Comparison of ENCODE assay signal across 9 cellular contexts in the genomic region with DNA sequence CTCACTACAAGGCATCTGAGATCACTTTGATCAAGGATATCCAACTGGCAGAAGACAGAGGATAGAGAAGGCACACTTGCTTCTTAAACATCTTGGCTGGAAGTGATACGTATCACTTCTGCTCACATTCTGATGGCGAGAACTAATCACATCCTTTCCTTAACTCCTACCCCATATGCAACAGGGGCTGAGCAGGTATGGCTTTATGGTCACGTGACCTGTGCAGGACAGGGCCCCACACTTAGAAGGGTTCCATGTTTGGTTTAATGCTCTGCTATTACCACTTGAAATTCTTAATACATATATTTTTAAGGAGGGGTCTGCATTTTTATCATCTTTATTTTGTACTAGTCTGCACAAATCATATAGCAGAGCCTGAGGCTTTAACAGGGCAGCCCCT.
"Had no signal": no experiment of that assay in that cellular context is flagged by ENCODE, and none has a peak within 500 bp of the region (broad histone marks: within the 10 kb centered on the region; RNA-seq: fewer than 3 reads in every experiment).

No MANE protein-coding gene starts in this region.

- H3K9me3 ChIP-seq: HAP-1 had no signal

- H3K4me1 Mint-ChIP-seq: GM23338 had no signal

- H3K27ac ChIP-seq: HL-60, KMS-11 had no signal

- H3K9ac ChIP-seq: KMS-11 had no signal

- H3K4me3 Mint-ChIP-seq: GM23338, HFFc6 had no signal

- H3K36me3 ChIP-seq: HAP-1 had no signal

- DNase-seq: H7, HFFc6, IMR-90, KBM-7 had no signal

- H2AFZ ChIP-seq: GM23338 had no signal

- H3K4me3 ChIP-seq: GM23338, HAP-1 had no signal

- H3K4me1 ChIP-seq: HAP-1 had no signal

- H3K27ac Mint-ChIP-seq: GM23338, HFFc6 had no signal

- H3K4me2 ChIP-seq: GM23338, KMS-11 had no signal

- ATAC-seq: GM23338, HCT116 had no signal
